Comparison of ENCODE assay signal across 1 cellular context in genomic region chr16:19329932-19330331, GRCh38.
TF ChIP-seq lines count a peak whose summit lies in the region.

No MANE protein-coding gene starts in this region.

TF ChIP-seq in HCT116, 20 proteins besides CTCF, POLR2A, EP300 and RAD21 (continued from another document):
- no peak for TF ChIP-seq EZH2phosphoT487 (IDR thresholded peaks at IDR 0.05; ENCODE audit: borderline replicate concordance)
- peak; percentile 36; the same call in 1 of the 2 replicates for TF ChIP-seq FOSL1 (IDR thresholded peaks at IDR 0.05; ENCODE audit: low read depth)
- no peak for TF ChIP-seq SP1 (IDR thresholded peaks at IDR 0.05; ENCODE audit: low read depth)
- TF ChIP-seq CBX3 (IDR thresholded peaks at IDR 0.05; ENCODE audit: low read depth) = no peak
- no peak for TF ChIP-seq EZH2 (IDR thresholded peaks at IDR 0.05)
- TF ChIP-seq ZFX (IDR thresholded peaks at IDR 0.05) = no peak
